1 cellular context compared by ENCODE assay signal in the genomic region with DNA sequence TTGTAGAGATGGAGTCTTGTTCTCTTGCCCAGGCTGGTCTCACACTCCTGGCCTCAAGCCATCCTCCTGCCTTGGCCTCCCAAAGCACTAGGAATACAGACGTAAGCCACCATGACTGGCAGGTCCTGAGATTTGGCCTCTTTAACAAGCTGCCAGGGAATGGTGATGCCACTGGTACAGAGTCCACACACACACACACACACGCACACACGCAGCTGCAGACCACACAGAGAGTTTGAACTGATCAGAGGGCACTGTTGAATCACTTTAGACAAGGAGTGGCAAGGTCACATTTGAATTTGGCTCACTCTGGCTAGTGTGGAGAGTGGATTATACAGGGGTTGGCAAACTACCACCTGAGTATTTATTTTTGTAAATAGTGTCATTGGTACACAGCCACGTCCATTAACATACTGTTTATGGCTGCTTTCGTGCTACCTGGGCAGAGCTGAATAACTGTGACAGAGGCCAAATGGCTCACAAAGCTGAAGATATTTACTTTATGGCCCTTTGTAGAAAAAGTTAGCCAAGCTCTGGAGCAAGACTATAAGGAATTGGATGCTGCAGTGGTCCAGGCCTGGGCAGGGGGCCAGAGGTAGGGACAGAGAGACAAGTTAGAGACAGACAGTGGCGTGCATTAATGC.
TF ChIP-seq lines count a peak whose summit lies in the region.

No MANE protein-coding gene starts in this region.

TF ChIP-seq in IMR-90, 13 proteins besides CTCF, POLR2A, EP300 and RAD21:
- TF ChIP-seq SMC3 (IDR thresholded peaks at IDR 0.05; ENCODE audit: low read depth, low read length) = no peak
- TF ChIP-seq CEBPB (IDR thresholded peaks at IDR 0.05; ENCODE audit: low read depth, low read length) = no peak
- no peak for TF ChIP-seq ELK1 (IDR thresholded peaks at IDR 0.05; ENCODE audit: borderline replicate concordance, low read depth, low read length)
- no peak for TF ChIP-seq BHLHE40 (IDR thresholded peaks at IDR 0.05; ENCODE audit: low read depth, low read length)
- TF ChIP-seq CHD1 (IDR thresholded peaks at IDR 0.05; ENCODE audit: low read depth, low read length) = no peak
- TF ChIP-seq MXI1 (IDR thresholded peaks at IDR 0.05; ENCODE audit: borderline replicate concordance, low read depth, low read length) = no peak
- TF ChIP-seq FOS (IDR thresholded peaks at IDR 0.05; ENCODE audit: low read depth, low read length) = no peak
- no peak for TF ChIP-seq MAFK (IDR thresholded peaks at IDR 0.05; ENCODE audit: low read depth, low read length)
- no peak for TF ChIP-seq MAZ (IDR thresholded peaks at IDR 0.05; ENCODE audit: borderline replicate concordance, low read depth, low read length)
- TF ChIP-seq RFX5 (IDR thresholded peaks at IDR 0.05; ENCODE audit: low read depth, low read length) = no peak
- no peak for TF ChIP-seq USF2 (IDR thresholded peaks at IDR 0.05; ENCODE audit: low read depth, low read length)
- TF ChIP-seq NFE2L2 (IDR thresholded peaks at IDR 0.05; ENCODE audit: low read depth, low read length) = no peak
- no peak for TF ChIP-seq RCOR1 (IDR thresholded peaks at IDR 0.05; ENCODE audit: insufficient replicate concordance, low read length)
